In the genomic region with DNA sequence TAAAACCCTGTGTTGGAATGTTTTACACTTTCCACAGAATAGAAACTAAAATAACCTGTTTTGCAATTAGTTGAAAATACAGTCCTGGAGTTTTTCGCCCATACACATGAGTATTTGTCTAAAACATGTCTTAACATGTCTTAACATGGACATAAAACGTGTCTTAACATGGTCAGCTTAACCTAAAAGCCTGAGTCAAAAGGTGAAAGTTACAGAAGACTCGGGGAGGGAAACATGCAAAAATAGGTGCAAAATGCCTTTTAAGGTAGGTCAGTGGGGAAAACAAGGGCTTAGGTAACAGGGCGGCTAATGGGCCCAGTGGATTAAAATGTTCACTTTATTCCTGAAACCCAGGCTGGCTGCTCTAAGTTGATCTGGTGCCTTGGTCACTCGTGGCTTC, we compare ENCODE assay signal across 28 cellular contexts. TPM values are rescaled to one million over a fixed set of nuclear protein-coding genes. Genes with fewer than 3 reads are reported as not detected.
DNase-seq lines count a peak whose midpoint lies in the region; ATAC-seq, FAIRE-seq and TF ChIP-seq lines count a peak whose summit lies in the region.
"Had no signal": no experiment of that assay in that cellular context is flagged by ENCODE, and none has a peak within 500 bp of the region (broad histone marks: within the 10 kb centered on the region; RNA-seq: fewer than 3 reads in every experiment).

No MANE protein-coding gene starts in this region.

- H3K36me3 ChIP-seq in GM06990 (ENCODE audit: control insufficient read depth, insufficient read depth, low read length) (no peaks in the 10 kb centered on the region), GM12878 (ENCODE audit: control insufficient read depth in 2 of 2, insufficient read depth in 2 of 2, low read length in 1 of 2) (no peaks in the 10 kb centered on the region)
- H3K36me3 ChIP-seq: adrenal gland, spleen, upper lobe of right lung had no signal

- no peak for TF ChIP-seq EP300 in GM12878 (IDR thresholded peaks at IDR 0.05; ENCODE audit: borderline replicate concordance in 1 of 2, control insufficient read depth in 1 of 2, low read depth in 2 of 2, low read length in 2 of 2)

- no peaks in the 10 kb centered on the region for H4K20me1 ChIP-seq in GM12878 (ENCODE audit: control insufficient read depth, insufficient read depth)

- H3K27me3 Mint-ChIP-seq in mesothelial cell of epicardium (ENCODE audit: low read depth), result no peaks in the 10 kb centered on the region

- TF ChIP-seq RAD21 in GM12878 (IDR thresholded peaks at IDR 0.05; ENCODE audit: insufficient read depth, low read depth, low read length), result no peak

- POLR2A ChIA-PET in GM12878 (lab: Charles Lee), result no interaction called here

- RAD21 ChIA-PET in GM12878 (lab: Charles Lee; ENCODE audit: unreplicated experiment), result no interaction called here

- peak overlapping the region; percentile 66 for H3K27ac Mint-ChIP-seq in mesothelial cell of epicardium
- H3K27ac Mint-ChIP-seq: nephron; T-helper 2 cell treated with Interferon-gamma antibody and Interleukin-4, amounts not matched to agents 5 μg/mL and 100 μg/mL, for 36 hours had no signal

- H3K9me3 Mint-ChIP-seq in mesothelial cell of epicardium, result peaks cover 8% of the 10 kb centered on the region
- H3K9me3 Mint-ChIP-seq: T-helper 2 cell treated with Interferon-gamma antibody and Interleukin-4, amounts not matched to agents 5 μg/mL and 100 μg/mL, for 36 hours had no signal

- TF ChIP-seq POLR2A in GM12878 (IDR thresholded peaks at IDR 0.05; ENCODE audit: low read depth, low read length), result no peak

- H3K4me3 Mint-ChIP-seq in mesothelial cell of epicardium, result no peak overlapping the region
- H3K4me3 Mint-ChIP-seq: nephron; T-helper 2 cell treated with Interferon-gamma antibody and Interleukin-4, amounts not matched to agents 5 μg/mL and 100 μg/mL, for 36 hours had no signal

- H3K79me2 ChIP-seq in GM12878 (ENCODE audit: control insufficient read depth, insufficient read depth, low read length), result no peaks in the 10 kb centered on the region
- H3K79me2 ChIP-seq: parathyroid adenoma had no signal

- SMC1A ChIA-PET in GM12878 (lab: Charles Lee; ENCODE audit: uncharacterized antibody, unreplicated experiment), result interaction anchor here (0.7 kb wide), 1 partner anchor 10 kb away, joined by 3 read pairs; no protein-coding TSS in a partner anchor

- peaks cover 6% of the 10 kb centered on the region for H3K4me1 Mint-ChIP-seq in mesothelial cell of epicardium
- H3K4me1 Mint-ChIP-seq: nephron had no signal

- FAIRE-seq in GM12878 (lab: Jason Lieb, UNC), result no peak
- FAIRE-seq: endothelial cell of umbilical vein had no signal

- H3K4me1 ChIP-seq in GM12878 (ENCODE audit: control insufficient read depth, insufficient read depth, low read length), result no peaks in the 10 kb centered on the region
- H3K4me1 ChIP-seq: adrenal gland, body of pancreas, parathyroid adenoma, upper lobe of right lung had no signal

- H3K9me3 ChIP-seq in GM12878 (replicated peaks; ENCODE audit: control insufficient read depth, insufficient read depth, low read length), result no peaks in the 10 kb centered on the region; the same call in 2 of the 3 replicates
- H3K9me3 ChIP-seq: adrenal gland, body of pancreas, upper lobe of right lung had no signal

- H3K36me3 Mint-ChIP-seq in mesothelial cell of epicardium, result no peaks in the 10 kb centered on the region

- intact Hi-C loops in GM12878 (cut with micrococcal nuclease; ENCODE audit: unreplicated experiment), result no loop called here

- in situ Hi-C loops in GM13977 (cut with MboI; ENCODE audit: low pct_unique_long_range_greater_than_20kb, low sequenced_read_pairs, unreplicated experiment) (no loop called here), GM12878 (cut with MboI) (no loop called here)

- ATAC-seq in GM12878 (peak; percentile 62), GM21367 (IDR thresholded peaks at IDR 0.05; ENCODE audit: unreplicated experiment) (no peak)
- ATAC-seq: body of pancreas, right cardiac atrium, upper lobe of right lung had no signal

- no peak overlapping the region for H3K4me2 ChIP-seq in GM12878 (ENCODE audit: control insufficient read depth, insufficient read depth)

- no TSS peak for BruUV-seq in GM12878 (replicated peaks; lab: Mats Ljungman, UMichigan)

- TF ChIP-seq CTCF in GM06990 (IDR thresholded peaks at IDR 0.05; ENCODE audit: insufficient read depth, low read length, poor library complexity, severe bottlenecking) (no peak), GM13977 (IDR thresholded peaks at IDR 0.05; ENCODE audit: extremely low read depth, insufficient read depth, missing control alignments) (no peak), GM12878 (IDR thresholded peaks at IDR 0.05 in 2 of 3, conservative IDR thresholded peaks at IDR 0.05 in 1 of 3; ENCODE audit: control insufficient read depth in 2 of 3, extremely low read depth in 1 of 3, insufficient read depth in 1 of 3, low read depth in 3 of 3, low read length in 3 of 3) (no peak), mesothelial cell of epicardium (IDR thresholded peaks at IDR 0.05; ENCODE audit: unreplicated experiment) (no peak)

- H2AFZ ChIP-seq in GM12878 (ENCODE audit: control insufficient read depth, low read depth, low read length), result no peak overlapping the region
- H2AFZ ChIP-seq: parathyroid adenoma had no signal

- H3K9ac ChIP-seq in GM12878 (ENCODE audit: control insufficient read depth, insufficient read depth, low read length), result no peak overlapping the region
- H3K9ac ChIP-seq: parathyroid adenoma had no signal

- DNase-seq in GM06990 (ENCODE audit: extremely low read depth, insufficient read length) (no peak), GM13977 (ENCODE audit: low spot score) (peak; percentile 41), GM12878 (ENCODE audit: low read depth, low spot score) (peak; percentile 5), mesothelial cell of epicardium (ENCODE audit: low spot score in 2 of 2, unreplicated experiment in 2 of 2) (no peak), NCI-H187 treated with DMSO at 0.1 percent for 48 hours (lab: John Stamatoyannopoulos, UW) (no peak), UCSD-AML1 (lab: John Stamatoyannopoulos, UW; ENCODE audit: unreplicated experiment) (no peak)
- DNase-seq: activated CD8-positive, alpha-beta memory T cell treated with anti-CD3 and anti-CD28 coated beads, Interleukin-2, amount 50 U/mL, for 48 hours; adrenal gland; body of pancreas; C1 segment of cervical spinal cord; DND-41; dorsolateral prefrontal cortex; GOT3; head of caudate nucleus; kidney; NCI-H1092; NCI-H1930; NCI-H526; right cardiac atrium; SHP77 treated with DMSO at 0.1 percent for 48 hours; spleen; stimulated activated CD4-positive, alpha-beta T cell treated with anti-CD3 and anti-CD28 coated beads, Interleukin-4, amount 100 ng/mL, for 1 hour; upper lobe of right lung had no signal

- H3K27me3 ChIP-seq in GM06990 (replicated peaks; ENCODE audit: control insufficient read depth, insufficient read depth, low read length) (no peaks in the 10 kb centered on the region; the same call in 1 of the 2 replicates), GM12878 (replicated peaks in 1 of 2; ENCODE audit: control insufficient read depth in 2 of 2, insufficient read depth in 2 of 2, low read length in 1 of 2) (no peaks in the 10 kb centered on the region; a peak in 1 of 4 replicates)
- H3K27me3 ChIP-seq: body of pancreas had no signal

- WGBS in GM12878 (ENCODE audit: insufficient coverage, insufficient replicate concordance, low lambda C conversion rate, missing lambda C conversion rate), result 18% methylated on average over 5 of the region's 5 CpGs

- H3K4me3 ChIP-seq in GM06990 (replicated peaks; ENCODE audit: low read depth, low read length), result peak overlapping the region; percentile 40
- no peak overlapping the region for H3K4me3 ChIP-seq in GM12878
- H3K4me3 ChIP-seq: adrenal gland, body of pancreas, dorsolateral prefrontal cortex, spleen, upper lobe of right lung had no signal

- CTCF ChIA-PET in GM12878 (lab: Yijun Ruan, JAX), result no interaction called here

- H3K27ac ChIP-seq in GM12878 (ENCODE audit: control insufficient read depth, insufficient read depth), result no peak overlapping the region
- H3K27ac ChIP-seq: adrenal gland, body of pancreas, dorsolateral prefrontal cortex, parathyroid adenoma, spleen, upper lobe of right lung had no signal

TF ChIP-seq in GM12878, 131 proteins besides CTCF, POLR2A, EP300 and RAD21 (continues in another document):
- TF ChIP-seq ATF2 (IDR thresholded peaks at IDR 0.05; ENCODE audit: low read length), result no peak
- TF ChIP-seq TBL1XR1 (IDR thresholded peaks at IDR 0.05; ENCODE audit: low read depth, low read length), result no peak
- peak; percentile 43; the same call in 1 of the 2 replicates for TF ChIP-seq JUNB (IDR thresholded peaks at IDR 0.05)

RNA-seq across cellular contexts. Expression of gene RBL2, which starts 56.1 kb away (rescaled TPM):
- total RNA-seq in GM12878 (2013; cell fraction: nucleolus; rRNA removed), result 234 and 242 TPM in 2 replicates
- total RNA-seq in GM12878 (2014; rRNA removed) (35.7 and 47.3 TPM in 2 replicates), GM12878 (2014; rRNA removed; fragmentation: Illumina TruSeq; extraction: Trizol) (34.9 and 35.4 TPM in 2 replicates), GM12878 (2021) (34.8 and 35.1 TPM in 2 replicates), mesothelial cell of epicardium (57.2 to 59.2 TPM (median 58.1 TPM) in 3 replicates)
- polyA plus RNA-seq in GM12878 (2011; ENCODE audit: low read depth), result 20.0 TPM
- polyA plus RNA-seq in GM12878 (2011; rRNA removed) (107 and 128 TPM in 2 replicates), GM12878 (2014; fragmentation: Illumina TruSeq; extraction: Trizol) (46.2 and 61.4 TPM in 2 replicates), GM12878 (2014; fragmentation: Nextera tagmentation; extraction: Ambion mirVana) (10 to 100 TPM; 10.0 to 10.4 TPM), GM12878 (2014; rRNA removed) (34.9 and 45.9 TPM in 2 replicates), GM12878 (2016; fragmentation: Nextera tagmentation; extraction: Ambion mirVana) (10 to 100 TPM; 42.3 to 42.5 TPM)
- polyA plus RNA-seq in GM12878 (2011; cell fraction: cytosol; rRNA removed), result 41.5 and 48.6 TPM in 2 replicates
- 194 and 278 TPM in 2 replicates for polyA plus RNA-seq in GM12878 (2011; cell fraction: nucleus; rRNA removed)
- polyA plus RNA-seq in GM12878 (2012), result 23.3 and 34.7 TPM in 2 replicates
- 51.6 and 59.2 TPM in 2 replicates for polyA minus RNA-seq in GM12878 (2011; rRNA and poly(A)+ RNA removed)
- polyA minus RNA-seq in GM12878 (2011; cell fraction: cytosol; rRNA and poly(A)+ RNA removed), result 26.2 and 26.9 TPM in 2 replicates
- 51.6 and 70.0 TPM in 2 replicates for polyA minus RNA-seq in GM12878 (2011; cell fraction: nucleus; rRNA and poly(A)+ RNA removed)

Comparison
In these comparisons a context has a peak if more than half of its experiments do, and no peak if none do; other contexts are left out.
1. DNase-seq: peak in GM13977 (single experiment) and GM12878 (single experiment); none in GM06990 (single experiment), mesothelial cell of epicardium (0 of 2), NCI-H187 treated with DMSO at 0.1 percent for 48 hours (single experiment) and UCSD-AML1 (single experiment).